ENCODE assay signal across 23 cellular contexts in genomic region chr11:7677801-7678201, GRCh38. TPM values are rescaled to one million over a fixed set of nuclear protein-coding genes. Genes with fewer than 3 reads are reported as not detected.
DNase-seq lines count a peak whose midpoint lies in the region; ATAC-seq and TF ChIP-seq lines count a peak whose summit lies in the region.
"Had no signal": no experiment of that assay in that cellular context is flagged by ENCODE, and none has a peak within 500 bp of the region (broad histone marks: within the 10 kb centered on the region; RNA-seq: fewer than 3 reads in every experiment).

No MANE protein-coding gene starts in this region.

- H2AK5ac ChIP-seq in IMR-90 (ENCODE audit: low read depth, low read length) = no peak overlapping the region
- H2AK5ac ChIP-seq in mesenchymal stem cell (ENCODE audit: low read length, severe bottlenecking) = no peak overlapping the region

- H3K27me3 ChIP-seq in A673 (replicated peaks; ENCODE audit: insufficient read depth, low read depth, low read length, poor library complexity) = peaks cover 21% of the 10 kb centered on the region
- H3K27me3 ChIP-seq in IMR-90 (ENCODE audit: control insufficient read depth, insufficient read depth, low read length) = peaks cover 17% of the 10 kb centered on the region
- no peaks in the 10 kb centered on the region for H3K27me3 ChIP-seq in mammary epithelial cell (ENCODE audit: insufficient read depth, low read length)
- H3K27me3 ChIP-seq in mesenchymal stem cell (ENCODE audit: control insufficient read depth in 1 of 2, insufficient read depth in 1 of 2, low read length in 2 of 2) = peaks cover 0 to under 1% of the 10 kb centered on the region in 2 experiments
- H3K27me3 ChIP-seq: thyroid gland had no signal

- TF ChIP-seq POLR2A in IMR-90 (IDR thresholded peaks at IDR 0.05; ENCODE audit: low read depth, low read length) (no peak), erythroblast (IDR thresholded peaks at IDR 0.05; ENCODE audit: low read length) (no peak)

- H3K27ac ChIP-seq in A673 (ENCODE audit: low read depth, low read length, poor library complexity, severe bottlenecking) (peak overlapping the region; percentile 47), IMR-90 (ENCODE audit: insufficient read depth, low read length) (no peak overlapping the region), mammary epithelial cell (ENCODE audit: insufficient read depth, low read depth, low read length) (peak overlapping the region; percentile 66), mesenchymal stem cell (ENCODE audit: low read length, poor library complexity, severe bottlenecking) (no peak overlapping the region)
- H3K27ac ChIP-seq: C4-2B had no signal

- H3K79me1 ChIP-seq in IMR-90 (ENCODE audit: low read depth in 1 of 2, low read length in 2 of 2) = no peaks in the 10 kb centered on the region
- H3K79me1 ChIP-seq in mesenchymal stem cell (replicated peaks; ENCODE audit: low read length, poor library complexity, severe bottlenecking) = no peaks in the 10 kb centered on the region

- TF ChIP-seq RAD21 in IMR-90 (IDR thresholded peaks at IDR 0.05; ENCODE audit: low read length) = no peak

- H3K9me3 ChIP-seq in A673 (ENCODE audit: low read depth, low read length, poor library complexity, severe bottlenecking) (no peaks in the 10 kb centered on the region), IMR-90 (ENCODE audit: control insufficient read depth, insufficient read depth, low read length) (no peaks in the 10 kb centered on the region), mammary epithelial cell (replicated peaks; ENCODE audit: insufficient read depth, low read length) (no peaks in the 10 kb centered on the region), mesenchymal stem cell (ENCODE audit: control insufficient read depth, low read length) (peaks cover 4% of the 10 kb centered on the region)
- H3K9me3 ChIP-seq: thyroid gland had no signal

- H3K14ac ChIP-seq in IMR-90 (replicated peaks; ENCODE audit: low read depth, low read length) (no peak overlapping the region), mesenchymal stem cell (ENCODE audit: low read length in 2 of 2) (no peak overlapping the region)

- H3K4me3 ChIP-seq in A673 (ENCODE audit: low read depth, low read length, poor library complexity, severe bottlenecking) = no peak overlapping the region
- no peak overlapping the region for H3K4me3 ChIP-seq in IMR-90 (ENCODE audit: insufficient read depth, low read depth, low read length)
- no peak overlapping the region for H3K4me3 ChIP-seq in mammary epithelial cell (replicated peaks in 1 of 3; ENCODE audit: insufficient read depth in 1 of 3, low read depth in 2 of 3, low read length in 3 of 3)
- H3K4me3 ChIP-seq in mesenchymal stem cell (ENCODE audit: insufficient read depth in 1 of 2, low read depth in 1 of 2, low read length in 2 of 2) = no peak overlapping the region
- H3K4me3 ChIP-seq: GM23338, thyroid gland had no signal

- BruUV-seq in A673 (replicated peaks; lab: Mats Ljungman, UMichigan) = no TSS peak
- no TSS peak for BruUV-seq in IMR-90 (replicated peaks; lab: Mats Ljungman, UMichigan)
- no TSS peak for BruUV-seq in mammary epithelial cell (replicated peaks; lab: Mats Ljungman, UMichigan)

- H4K5ac ChIP-seq in IMR-90 (ENCODE audit: low read depth, low read length) = no peak overlapping the region

- no peak overlapping the region for H2BK120ac ChIP-seq in IMR-90 (ENCODE audit: low read depth, low read length)
- no peak overlapping the region for H2BK120ac ChIP-seq in mesenchymal stem cell (ENCODE audit: low read depth, low read length)

- no peak overlapping the region for H4K91ac ChIP-seq in IMR-90 (ENCODE audit: insufficient read depth, low read depth, low read length)
- H4K91ac ChIP-seq in mesenchymal stem cell (ENCODE audit: low read length) = no peak overlapping the region

- no peak overlapping the region for H2BK20ac ChIP-seq in IMR-90 (ENCODE audit: low read depth, low read length)

- CTCF ChIA-PET in A673 (lab: Charles Lee) (interaction anchor here (0.9 kb wide), 1 partner anchor 17 kb away, joined by 21 read pairs; no protein-coding TSS in a partner anchor), IMR-90 (lab: Yijun Ruan, JAX) (interaction anchor here (0.6 kb wide), 1 partner anchor 20 kb away, joined by 4 read pairs; no protein-coding TSS in a partner anchor), mammary epithelial cell (lab: Charles Lee; ENCODE audit: low non-redundant PET) (no interaction called here)

- H3K4me2 ChIP-seq in IMR-90 (ENCODE audit: low read depth, low read length) = no peak overlapping the region
- H3K4me2 ChIP-seq in mammary epithelial cell (ENCODE audit: insufficient read depth, low read depth, low read length) = peak overlapping the region; percentile 33
- H3K4me2 ChIP-seq in mesenchymal stem cell (ENCODE audit: low read length, poor library complexity, severe bottlenecking) = no peak overlapping the region
- H3K4me2 ChIP-seq: GM23338 had no signal

- H3K4ac ChIP-seq in IMR-90 (ENCODE audit: low read depth, low read length) (no peak overlapping the region), mesenchymal stem cell (ENCODE audit: low read depth in 1 of 2, low read length in 2 of 2) (no peak overlapping the region)

- H3K4me1 Mint-ChIP-seq in immature natural killer cell = peaks cover 8% of the 10 kb centered on the region in 2 donors

- H3K18ac ChIP-seq in IMR-90 (ENCODE audit: low read depth, low read length) = no peak overlapping the region
- H3K18ac ChIP-seq in mesenchymal stem cell (ENCODE audit: low read depth in 1 of 2, low read length in 2 of 2) = no peak overlapping the region

- H3K27ac Mint-ChIP-seq in immature natural killer cell = no peak overlapping the region
- H3K27ac Mint-ChIP-seq: GM23338 had no signal

- no peaks in the 10 kb centered on the region for H3K9me1 ChIP-seq in IMR-90 (ENCODE audit: insufficient read depth, low read length)

- no peak overlapping the region for H4K8ac ChIP-seq in IMR-90 (ENCODE audit: low read depth in 2 of 2, low read length in 2 of 2)
- H4K8ac ChIP-seq in mesenchymal stem cell (ENCODE audit: low read length) = no peak overlapping the region

- peaks cover 9 to 23% (median 12%) of the 10 kb centered on the region in 3 donors for H3K27me3 Mint-ChIP-seq in immature natural killer cell (ENCODE audit: low read depth in 3 of 3)

- POLR2A ChIA-PET in A673 (lab: Charles Lee; ENCODE audit: low non-redundant PET) (no interaction called here), IMR-90 (lab: Charles Lee; ENCODE audit: unreplicated experiment) (interaction anchor here (0.5 kb wide), 1 partner anchor 154 kb away, joined by 3 read pairs; no protein-coding TSS in a partner anchor)

- intact Hi-C loops in A673 (cut with micrococcal nuclease; ENCODE audit: unreplicated experiment) = no loop called here
- intact Hi-C loops in IMR-90 (cut with micrococcal nuclease) = loop anchor here (10.0 kb wide), 1 partner anchor 417 kb away; no protein-coding TSS in a partner anchor
- intact Hi-C loops in mammary epithelial cell (cut with micrococcal nuclease) = loop anchor here (1.0 kb wide), 1 partner anchor 12 kb away; no protein-coding TSS in a partner anchor

- H2BK5ac ChIP-seq in IMR-90 (ENCODE audit: low read depth, low read length, poor library complexity, severe bottlenecking) = no peak overlapping the region
- no peak overlapping the region for H2BK5ac ChIP-seq in mesenchymal stem cell (ENCODE audit: low read depth, low read length, poor library complexity, severe bottlenecking)

- no peak overlapping the region for H3K56ac ChIP-seq in IMR-90 (ENCODE audit: extremely low read depth, insufficient read depth, low read length)

- H3K4me1 ChIP-seq in A673 (ENCODE audit: insufficient read depth, low read length, poor library complexity, severe bottlenecking) (peaks cover 4% of the 10 kb centered on the region), IMR-90 (ENCODE audit: control insufficient read depth, insufficient read depth, low read length) (no peaks in the 10 kb centered on the region), mammary epithelial cell (ENCODE audit: insufficient read depth, low read length) (peaks cover 22% of the 10 kb centered on the region), mesenchymal stem cell (ENCODE audit: control insufficient read depth, insufficient read depth, low read depth, low read length) (peaks cover 11% of the 10 kb centered on the region)

- peak; percentile 40 for DNase-seq in A673 (ENCODE audit: low spot score)
- DNase-seq in IMR-90 = peak; percentile 5
- no peak for DNase-seq in mammary epithelial cell
- DNase-seq in mesenchymal stem cell = peak; percentile 16
- no peak for DNase-seq in erythroblast (lab: John Stamatoyannopoulos, UW)
- no peak for DNase-seq in NCI-H345 treated with DMSO at 0.1 percent for 48 hours (lab: John Stamatoyannopoulos, UW; ENCODE audit: unreplicated experiment)
- DNase-seq in immature natural killer cell = no peak
- DNase-seq: activated CD4-positive, alpha-beta T cell treated with anti-CD3 and anti-CD28 coated beads for 36 hours; activated effector memory CD4-positive, alpha-beta T cell treated with Interleukin-2 at 50 U/mL for 16 hours; central memory CD4-positive, alpha-beta T cell; DMS 273 treated with DMSO at 0.1 percent for 48 hours; effector CD4-positive, alpha-beta T cell; hypothalamus; left colon; MM.1S; NCI-H2029 treated with DMSO at 0.1 percent for 48 hours; NCI-H524 treated with DMSO at 0.1 percent for 48 hours; stimulated activated CD4-positive, alpha-beta T cell treated with anti-CD3 and anti-CD28 coated beads, Interleukin-12 subunit alpha, Interleukin-12 subunit beta, amount 100 ng/mL, for 4 hours; thyroid gland had no signal

- H2AFZ ChIP-seq in IMR-90 (replicated peaks; ENCODE audit: low read length, poor library complexity) = no peak overlapping the region
- H2AFZ ChIP-seq in mammary epithelial cell (ENCODE audit: low read depth, low read length) = peak overlapping the region; percentile 59
- H2AFZ ChIP-seq in mesenchymal stem cell (ENCODE audit: low read depth, low read length) = no peak overlapping the region
- H2AFZ ChIP-seq: GM23338 had no signal

- no peak overlapping the region for H2BK15ac ChIP-seq in IMR-90 (ENCODE audit: low read depth, low read length)
- H2BK15ac ChIP-seq in mesenchymal stem cell (ENCODE audit: low read depth, poor library complexity, severe bottlenecking) = no peak overlapping the region

- H3K36me3 ChIP-seq in A673 (ENCODE audit: insufficient read depth, low read length, poor library complexity, severe bottlenecking) = no peaks in the 10 kb centered on the region
- no peaks in the 10 kb centered on the region for H3K36me3 ChIP-seq in IMR-90 (ENCODE audit: control insufficient read depth, insufficient read depth, low read length)
- no peaks in the 10 kb centered on the region for H3K36me3 ChIP-seq in mammary epithelial cell (ENCODE audit: insufficient read depth, low read length)
- no peaks in the 10 kb centered on the region for H3K36me3 ChIP-seq in mesenchymal stem cell (ENCODE audit: control insufficient read depth in 1 of 2, insufficient read depth in 2 of 2, low read depth in 1 of 2, low read length in 2 of 2)
- H3K36me3 ChIP-seq: thyroid gland had no signal

- H2AK9ac ChIP-seq in IMR-90 (replicated peaks; ENCODE audit: low read depth, low read length, poor library complexity) = no peak overlapping the region

- no peaks in the 10 kb centered on the region for H4K20me1 ChIP-seq in IMR-90 (ENCODE audit: insufficient read depth, low read length)
- no peaks in the 10 kb centered on the region for H4K20me1 ChIP-seq in mammary epithelial cell (ENCODE audit: insufficient read depth, low read length)

- TF ChIP-seq CTCF in A673 (conservative IDR thresholded peaks at IDR 0.05; ENCODE audit: low read depth, low read length) (no peak), IMR-90 (conservative IDR thresholded peaks at IDR 0.05; ENCODE audit: low read depth, low read length) (no peak), mammary epithelial cell (conservative IDR thresholded peaks at IDR 0.05 in 1 of 2, IDR thresholded peaks at IDR 0.05 in 1 of 2; ENCODE audit: extremely low read depth in 1 of 2, insufficient read depth in 1 of 2, low read depth in 1 of 2, low read length in 2 of 2) (no peak)

- in situ Hi-C loops in IMR-90 (cut with MboI; ENCODE audit: low sequenced_read_pairs) = loop anchor here (25.0 kb wide), 2 partner anchors 410 to 566 kb away; partner anchors contain the start of gene TUB
- in situ Hi-C loops in mammary epithelial cell (cut with MboI; ENCODE audit: low sequenced_read_pairs in 2 of 2) = loop anchor here in 1 of 2 donors (25.0 kb wide), 1 partner anchor 590 kb away; the partner anchor contains the start of gene RBMXL2

- H3K79me2 ChIP-seq in mammary epithelial cell (ENCODE audit: insufficient read depth, low read length) = no peaks in the 10 kb centered on the region

- H3K9me3 Mint-ChIP-seq in immature natural killer cell = no peaks in the 10 kb centered on the region
- H3K9me3 Mint-ChIP-seq: GM23338 had no signal

- no peak overlapping the region for H2BK12ac ChIP-seq in mesenchymal stem cell (ENCODE audit: low read length in 2 of 2)

- ATAC-seq in IMR-90 (ENCODE audit: low read depth) (no peak), GM21529 (IDR thresholded peaks at IDR 0.05; ENCODE audit: unreplicated experiment) (no peak)
- ATAC-seq: activated CD4-positive, alpha-beta T cell treated with anti-CD3 and anti-CD28 coated beads for 36 hours; GM23338; left colon had no signal

- WGBS in IMR-90 (ENCODE audit: extremely low coverage in 2 of 2, insufficient read length in 1 of 2), 2 experiments = 0% methylated on average over 1 of the region's 4 CpGs; no CpG with 5 or more reads in 1 of the 2 experiments
- WGBS in mammary epithelial cell (ENCODE audit: low coverage, missing lambda C conversion rate) = 51% methylated on average over 4 of the region's 4 CpGs
- 22% methylated on average over 4 of the region's 4 CpGs for WGBS in mesenchymal stem cell

- no peak overlapping the region for H3K9ac ChIP-seq in IMR-90 (ENCODE audit: low read depth, low read length)
- peak overlapping the region; percentile 35 for H3K9ac ChIP-seq in mammary epithelial cell (ENCODE audit: insufficient read depth, low read length)
- no peak overlapping the region for H3K9ac ChIP-seq in mesenchymal stem cell (ENCODE audit: low read length)

- H3K23ac ChIP-seq in IMR-90 (ENCODE audit: low read depth, low read length) (no peak overlapping the region), mesenchymal stem cell (ENCODE audit: low read length in 2 of 2) (no peak overlapping the region)

- H3K36me3 Mint-ChIP-seq in immature natural killer cell = peaks cover 0 to 3% (median 0%) of the 10 kb centered on the region in 3 donors

- dilution Hi-C loops in IMR-90 (cut with HindIII; ENCODE audit: low sequenced_read_pairs, unreplicated experiment) = no loop called here
- dilution Hi-C loops in mammary epithelial cell (cut with HindIII; ENCODE audit: low sequenced_read_pairs) = no loop called here

- no peak overlapping the region for H3K4me3 Mint-ChIP-seq in immature natural killer cell
- H3K4me3 Mint-ChIP-seq: activated CD4-positive, alpha-beta T cell treated with anti-CD3 and anti-CD28 coated beads for 36 hours; GM23338 had no signal

RNA-seq across cellular contexts. Expression of gene CYB5R2, which starts 4.5 kb away (rescaled TPM):
- total RNA-seq in A673 (2021) (6.2 and 6.9 TPM in 2 replicates), IMR-90 (2012; rRNA removed) (3.9 and 4.7 TPM in 2 replicates), mammary epithelial cell (10 to 100 TPM; 11.3 to 17.6 TPM)
- polyA plus RNA-seq in IMR-90 (2012; rRNA removed) (3.9 and 4.5 TPM in 2 replicates), mammary epithelial cell (12.3 TPM), immature natural killer cell (under 1 TPM in 1 of 3 donors, not detected in 2; 0.37 TPM)
- 1.4 and 2.5 TPM in 2 replicates for polyA plus RNA-seq in IMR-90 (2012; cell fraction: cytosol; rRNA removed)
- 3.1 and 7.8 TPM in 2 replicates for polyA plus RNA-seq in IMR-90 (2012; cell fraction: nucleus; rRNA removed; ENCODE audit: low replicate concordance)
- 23.6 TPM for polyA minus RNA-seq in mammary epithelial cell
- polyA plus RNA-seq in mesenchymal stem cell (2013, experiment 1 of 2) = 16.5 TPM
- polyA plus RNA-seq in mesenchymal stem cell (2013, experiment 2 of 2) = 18.1 TPM

RNA-seq across cellular contexts. Expression of gene OVCH2, which starts 28.5 kb away (rescaled TPM):
- not detected in 2 replicates for total RNA-seq in A673 (2021)
- under 0.01 TPM in 1 of 2 replicates, not detected in the other for total RNA-seq in IMR-90 (2012; rRNA removed)
- polyA plus RNA-seq in IMR-90 (2012; rRNA removed) = 0.07 TPM in 1 of 2 replicates, not detected in the other
- polyA plus RNA-seq in IMR-90 (2012; cell fraction: cytosol; rRNA removed) = 0.02 TPM in 1 of 2 replicates, not detected in the other
- 0.05 and 2.3 TPM in 2 replicates for polyA plus RNA-seq in IMR-90 (2012; cell fraction: nucleus; rRNA removed; ENCODE audit: low replicate concordance)
- total RNA-seq in mammary epithelial cell = 10 to 100 TPM in 1 of 2 donors, 1 to 10 TPM in 1; 9.0 to 12.9 TPM
- polyA plus RNA-seq in mammary epithelial cell = 0.87 TPM
- not detected for polyA minus RNA-seq in mammary epithelial cell
- not detected for polyA plus RNA-seq in mesenchymal stem cell (2013, experiment 1 of 2)
- polyA plus RNA-seq in mesenchymal stem cell (2013, experiment 2 of 2) = not detected
- polyA plus RNA-seq in immature natural killer cell = not detected
- total RNA-seq: activated CD4-positive, alpha-beta T cell treated with anti-CD3 and anti-CD28 coated beads for 36 hours; left colon; mononuclear cell; thyroid gland had no signal

Comparison
In these comparisons a context has a peak if more than half of its experiments do, and no peak if none do; other contexts are left out.
1. DNase-seq: peak in A673 (single experiment), IMR-90 (single experiment) and mesenchymal stem cell (single experiment); none in mammary epithelial cell (single experiment), erythroblast (0 of 2), NCI-H345 treated with DMSO at 0.1 percent for 48 hours (single experiment) and immature natural killer cell (0 of 3).
2. H3K27ac ChIP-seq: peak in A673 (single experiment) and mammary epithelial cell (single experiment); none in IMR-90 (single experiment) and mesenchymal stem cell (single experiment).
3. RNA of gene OVCH2, which starts 28.5 kb away (total RNA-seq): 9.0 to 12.9 TPM in mammary epithelial cell; not detected in A673 and under 0.01 TPM in IMR-90; every median in the first group is over 10 times any median in the second.